1 cellular context compared by ENCODE assay signal in the genomic region with DNA sequence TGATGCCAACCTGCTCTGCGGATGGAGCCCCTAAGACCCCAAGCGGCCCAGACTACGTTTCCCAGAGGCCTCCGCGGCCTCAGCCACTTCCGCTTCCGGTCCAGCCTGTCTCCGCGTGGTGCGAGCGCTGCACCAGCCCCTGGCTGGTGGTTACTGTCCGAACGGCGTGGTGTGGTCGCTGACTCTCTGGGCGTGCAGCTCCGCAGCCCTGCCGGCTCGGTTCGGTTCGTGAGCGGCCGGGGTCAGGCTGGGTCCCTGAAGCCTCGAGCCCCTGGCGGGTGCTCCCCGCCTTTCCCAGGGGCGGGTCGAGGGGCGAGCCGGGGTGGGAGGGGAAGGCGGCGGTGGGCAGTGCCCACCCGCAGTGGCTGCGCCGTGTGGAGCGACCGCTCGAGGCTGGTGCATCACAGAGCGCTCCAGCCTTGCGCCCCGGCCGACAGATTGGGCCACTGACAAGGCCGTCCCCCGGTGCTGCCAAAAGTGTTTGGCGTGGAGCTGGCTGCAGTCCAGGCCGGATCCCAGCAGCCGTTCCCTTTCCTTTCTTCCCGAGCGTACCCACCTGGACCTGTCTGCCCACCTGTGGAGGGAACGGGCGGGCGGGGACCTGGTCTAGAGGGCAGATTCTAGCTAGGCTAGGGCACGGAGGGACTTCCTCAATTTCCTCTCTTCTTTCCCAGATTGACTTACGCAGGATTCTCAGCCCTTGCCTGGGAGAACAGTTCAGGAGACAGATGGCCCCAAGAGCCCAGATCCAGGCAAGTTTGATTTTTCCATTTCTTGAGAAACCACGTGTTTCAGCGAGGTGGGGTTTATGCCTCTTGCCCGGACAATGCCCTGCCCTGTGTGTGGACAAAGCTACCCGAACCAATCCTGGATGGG.
TF ChIP-seq lines count a peak whose summit lies in the region.

A gene (plus strand): TSS at position 116 of the 876 bp plus-strand sequence. CDS start 613 bp downstream, at position 729.

TF ChIP-seq in GM12878, 131 proteins besides CTCF, POLR2A, EP300 and RAD21 (continued from another document and continues in another):
- TF ChIP-seq ATF7 (IDR thresholded peaks at IDR 0.05; ENCODE audit: low read depth) (no peak), CBX3 (IDR thresholded peaks at IDR 0.05; ENCODE audit: borderline replicate concordance, low read depth) (no peak), MXI1 (IDR thresholded peaks at IDR 0.05; ENCODE audit: low read depth, low read length) (peak; percentile 97), SPI1 (IDR thresholded peaks at IDR 0.05; ENCODE audit: borderline replicate concordance, insufficient read depth, low read depth, low read length) (peak; percentile 63; the same call in 1 of the 2 replicates), POLR2AphosphoS5 (IDR thresholded peaks at IDR 0.05; ENCODE audit: low read length) (peak; percentile 82; the same call in 1 of the 2 replicates), RCOR1 (conservative IDR thresholded peaks at IDR 0.05; ENCODE audit: low read depth, low read length) (no peak), IKZF2 (IDR thresholded peaks at IDR 0.05) (no peak), MYB (IDR thresholded peaks at IDR 0.05; ENCODE audit: borderline replicate concordance, low read depth, low read length) (no peak), ZNF217 (IDR thresholded peaks at IDR 0.05) (no peak), IRF4 (IDR thresholded peaks at IDR 0.05; ENCODE audit: low read depth, low read length) (no peak), EZH2 (IDR thresholded peaks at IDR 0.05; ENCODE audit: borderline replicate concordance, control insufficient read depth, low read depth, low read length) (no peak), ZNF24 (IDR thresholded peaks at IDR 0.05) (no peak), RBBP5 (conservative IDR thresholded peaks at IDR 0.05) (no peak), YBX1 (IDR thresholded peaks at IDR 0.05) (no peak), SIN3A (IDR thresholded peaks at IDR 0.05; ENCODE audit: low read depth, low read length) (peak; percentile 89), TARDBP (IDR thresholded peaks at IDR 0.05; ENCODE audit: borderline replicate concordance) (peak; percentile 77; the same call in 1 of the 2 replicates), TCF12 (IDR thresholded peaks at IDR 0.05; ENCODE audit: low read depth, low read length) (no peak), SMARCA5 (IDR thresholded peaks at IDR 0.05) (no peak), NR2C1 (IDR thresholded peaks at IDR 0.05) (peak; percentile 88), GABPA (IDR thresholded peaks at IDR 0.05; ENCODE audit: low read depth) (peak; percentile 98), HDAC6 (IDR thresholded peaks at IDR 0.05; ENCODE audit: unreplicated experiment) (no peak), TCF3 (IDR thresholded peaks at IDR 0.05; ENCODE audit: borderline replicate concordance, insufficient read depth, low read depth, low read length) (0 out of 2 replicates have a peak, but pooled peaks have one; percentile 33), POU2F2 (IDR thresholded peaks at IDR 0.05; ENCODE audit: borderline replicate concordance, low read depth, low read length) (no peak), CHD1 (IDR thresholded peaks at IDR 0.05; ENCODE audit: low read depth, low read length) (no peak), HCFC1 (IDR thresholded peaks at IDR 0.05; ENCODE audit: low read length) (peak; percentile 94), RUNX3 (IDR thresholded peaks at IDR 0.05; ENCODE audit: low read length) (peak; percentile 80)
- TF ChIP-seq, protein P1, sequence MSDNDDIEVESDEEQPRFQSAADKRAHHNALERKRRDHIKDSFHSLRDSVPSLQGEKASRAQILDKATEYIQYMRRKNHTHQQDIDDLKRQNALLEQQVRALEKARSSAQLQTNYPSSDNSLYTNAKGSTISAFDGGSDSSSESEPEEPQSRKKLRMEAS (IDR thresholded peaks at IDR 0.05; ENCODE audit: low read depth, low read length) = peak; percentile 96
- TF ChIP-seq, protein P2, sequence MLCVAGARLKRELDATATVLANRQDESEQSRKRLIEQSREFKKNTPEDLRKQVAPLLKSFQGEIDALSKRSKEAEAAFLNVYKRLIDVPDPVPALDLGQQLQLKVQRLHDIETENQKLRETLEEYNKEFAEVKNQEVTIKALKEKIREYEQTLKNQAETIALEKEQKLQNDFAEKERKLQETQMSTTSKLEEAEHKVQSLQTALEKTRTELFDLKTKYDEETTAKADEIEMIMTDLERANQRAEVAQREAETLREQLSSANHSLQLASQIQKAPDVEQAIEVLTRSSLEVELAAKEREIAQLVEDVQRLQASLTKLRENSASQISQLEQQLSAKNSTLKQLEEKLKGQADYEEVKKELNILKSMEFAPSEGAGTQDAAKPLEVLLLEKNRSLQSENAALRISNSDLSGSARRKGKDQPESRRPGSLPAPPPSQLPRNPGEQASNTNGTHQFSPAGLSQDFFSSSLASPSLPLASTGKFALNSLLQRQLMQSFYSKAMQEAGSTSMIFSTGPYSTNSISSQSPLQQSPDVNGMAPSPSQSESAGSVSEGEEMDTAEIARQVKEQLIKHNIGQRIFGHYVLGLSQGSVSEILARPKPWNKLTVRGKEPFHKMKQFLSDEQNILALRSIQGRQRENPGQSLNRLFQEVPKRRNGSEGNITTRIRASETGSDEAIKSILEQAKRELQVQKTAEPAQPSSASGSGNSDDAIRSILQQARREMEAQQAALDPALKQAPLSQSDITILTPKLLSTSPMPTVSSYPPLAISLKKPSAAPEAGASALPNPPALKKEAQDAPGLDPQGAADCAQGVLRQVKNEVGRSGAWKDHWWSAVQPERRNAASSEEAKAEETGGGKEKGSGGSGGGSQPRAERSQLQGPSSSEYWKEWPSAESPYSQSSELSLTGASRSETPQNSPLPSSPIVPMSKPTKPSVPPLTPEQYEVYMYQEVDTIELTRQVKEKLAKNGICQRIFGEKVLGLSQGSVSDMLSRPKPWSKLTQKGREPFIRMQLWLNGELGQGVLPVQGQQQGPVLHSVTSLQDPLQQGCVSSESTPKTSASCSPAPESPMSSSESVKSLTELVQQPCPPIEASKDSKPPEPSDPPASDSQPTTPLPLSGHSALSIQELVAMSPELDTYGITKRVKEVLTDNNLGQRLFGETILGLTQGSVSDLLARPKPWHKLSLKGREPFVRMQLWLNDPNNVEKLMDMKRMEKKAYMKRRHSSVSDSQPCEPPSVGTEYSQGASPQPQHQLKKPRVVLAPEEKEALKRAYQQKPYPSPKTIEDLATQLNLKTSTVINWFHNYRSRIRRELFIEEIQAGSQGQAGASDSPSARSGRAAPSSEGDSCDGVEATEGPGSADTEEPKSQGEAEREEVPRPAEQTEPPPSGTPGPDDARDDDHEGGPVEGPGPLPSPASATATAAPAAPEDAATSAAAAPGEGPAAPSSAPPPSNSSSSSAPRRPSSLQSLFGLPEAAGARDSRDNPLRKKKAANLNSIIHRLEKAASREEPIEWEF (IDR thresholded peaks at IDR 0.05; ENCODE audit: insufficient replicate concordance, low read depth, low read length) = no peak
- TF ChIP-seq, protein P3, sequence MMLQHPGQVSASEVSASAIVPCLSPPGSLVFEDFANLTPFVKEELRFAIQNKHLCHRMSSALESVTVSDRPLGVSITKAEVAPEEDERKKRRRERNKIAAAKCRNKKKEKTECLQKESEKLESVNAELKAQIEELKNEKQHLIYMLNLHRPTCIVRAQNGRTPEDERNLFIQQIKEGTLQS (IDR thresholded peaks at IDR 0.05; ENCODE audit: borderline replicate concordance, extremely low read depth, low read depth, low read length) = no peak
- TF ChIP-seq, protein P4, sequence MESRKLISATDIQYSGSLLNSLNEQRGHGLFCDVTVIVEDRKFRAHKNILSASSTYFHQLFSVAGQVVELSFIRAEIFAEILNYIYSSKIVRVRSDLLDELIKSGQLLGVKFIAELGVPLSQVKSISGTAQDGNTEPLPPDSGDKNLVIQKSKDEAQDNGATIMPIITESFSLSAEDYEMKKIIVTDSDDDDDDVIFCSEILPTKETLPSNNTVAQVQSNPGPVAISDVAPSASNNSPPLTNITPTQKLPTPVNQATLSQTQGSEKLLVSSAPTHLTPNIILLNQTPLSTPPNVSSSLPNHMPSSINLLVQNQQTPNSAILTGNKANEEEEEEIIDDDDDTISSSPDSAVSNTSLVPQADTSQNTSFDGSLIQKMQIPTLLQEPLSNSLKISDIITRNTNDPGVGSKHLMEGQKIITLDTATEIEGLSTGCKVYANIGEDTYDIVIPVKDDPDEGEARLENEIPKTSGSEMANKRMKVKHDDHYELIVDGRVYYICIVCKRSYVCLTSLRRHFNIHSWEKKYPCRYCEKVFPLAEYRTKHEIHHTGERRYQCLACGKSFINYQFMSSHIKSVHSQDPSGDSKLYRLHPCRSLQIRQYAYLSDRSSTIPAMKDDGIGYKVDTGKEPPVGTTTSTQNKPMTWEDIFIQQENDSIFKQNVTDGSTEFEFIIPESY (IDR thresholded peaks at IDR 0.05) = no peak
- TF ChIP-seq, protein P5, sequence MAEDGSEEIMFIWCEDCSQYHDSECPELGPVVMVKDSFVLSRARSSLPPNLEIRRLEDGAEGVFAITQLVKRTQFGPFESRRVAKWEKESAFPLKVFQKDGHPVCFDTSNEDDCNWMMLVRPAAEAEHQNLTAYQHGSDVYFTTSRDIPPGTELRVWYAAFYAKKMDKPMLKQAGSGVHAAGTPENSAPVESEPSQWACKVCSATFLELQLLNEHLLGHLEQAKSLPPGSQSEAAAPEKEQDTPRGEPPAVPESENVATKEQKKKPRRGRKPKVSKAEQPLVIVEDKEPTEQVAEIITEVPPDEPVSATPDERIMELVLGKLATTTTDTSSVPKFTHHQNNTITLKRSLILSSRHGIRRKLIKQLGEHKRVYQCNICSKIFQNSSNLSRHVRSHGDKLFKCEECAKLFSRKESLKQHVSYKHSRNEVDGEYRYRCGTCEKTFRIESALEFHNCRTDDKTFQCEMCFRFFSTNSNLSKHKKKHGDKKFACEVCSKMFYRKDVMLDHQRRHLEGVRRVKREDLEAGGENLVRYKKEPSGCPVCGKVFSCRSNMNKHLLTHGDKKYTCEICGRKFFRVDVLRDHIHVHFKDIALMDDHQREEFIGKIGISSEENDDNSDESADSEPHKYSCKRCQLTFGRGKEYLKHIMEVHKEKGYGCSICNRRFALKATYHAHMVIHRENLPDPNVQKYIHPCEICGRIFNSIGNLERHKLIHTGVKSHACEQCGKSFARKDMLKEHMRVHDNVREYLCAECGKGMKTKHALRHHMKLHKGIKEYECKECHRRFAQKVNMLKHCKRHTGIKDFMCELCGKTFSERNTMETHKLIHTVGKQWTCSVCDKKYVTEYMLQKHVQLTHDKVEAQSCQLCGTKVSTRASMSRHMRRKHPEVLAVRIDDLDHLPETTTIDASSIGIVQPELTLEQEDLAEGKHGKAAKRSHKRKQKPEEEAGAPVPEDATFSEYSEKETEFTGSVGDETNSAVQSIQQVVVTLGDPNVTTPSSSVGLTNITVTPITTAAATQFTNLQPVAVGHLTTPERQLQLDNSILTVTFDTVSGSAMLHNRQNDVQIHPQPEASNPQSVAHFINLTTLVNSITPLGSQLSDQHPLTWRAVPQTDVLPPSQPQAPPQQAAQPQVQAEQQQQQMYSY (CRISPR knock-in tag; IDR thresholded peaks at IDR 0.05) = no peak
- TF ChIP-seq, protein P6, sequence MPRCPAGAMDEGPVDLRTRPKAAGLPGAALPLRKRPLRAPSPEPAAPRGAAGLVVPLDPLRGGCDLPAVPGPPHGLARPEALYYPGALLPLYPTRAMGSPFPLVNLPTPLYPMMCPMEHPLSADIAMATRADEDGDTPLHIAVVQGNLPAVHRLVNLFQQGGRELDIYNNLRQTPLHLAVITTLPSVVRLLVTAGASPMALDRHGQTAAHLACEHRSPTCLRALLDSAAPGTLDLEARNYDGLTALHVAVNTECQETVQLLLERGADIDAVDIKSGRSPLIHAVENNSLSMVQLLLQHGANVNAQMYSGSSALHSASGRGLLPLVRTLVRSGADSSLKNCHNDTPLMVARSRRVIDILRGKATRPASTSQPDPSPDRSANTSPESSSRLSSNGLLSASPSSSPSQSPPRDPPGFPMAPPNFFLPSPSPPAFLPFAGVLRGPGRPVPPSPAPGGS (IDR thresholded peaks at IDR 0.05; ENCODE audit: borderline replicate concordance, insufficient read depth, low read depth, low read length, poor library complexity, severe bottlenecking) = no peak
- TF ChIP-seq, protein P7, sequence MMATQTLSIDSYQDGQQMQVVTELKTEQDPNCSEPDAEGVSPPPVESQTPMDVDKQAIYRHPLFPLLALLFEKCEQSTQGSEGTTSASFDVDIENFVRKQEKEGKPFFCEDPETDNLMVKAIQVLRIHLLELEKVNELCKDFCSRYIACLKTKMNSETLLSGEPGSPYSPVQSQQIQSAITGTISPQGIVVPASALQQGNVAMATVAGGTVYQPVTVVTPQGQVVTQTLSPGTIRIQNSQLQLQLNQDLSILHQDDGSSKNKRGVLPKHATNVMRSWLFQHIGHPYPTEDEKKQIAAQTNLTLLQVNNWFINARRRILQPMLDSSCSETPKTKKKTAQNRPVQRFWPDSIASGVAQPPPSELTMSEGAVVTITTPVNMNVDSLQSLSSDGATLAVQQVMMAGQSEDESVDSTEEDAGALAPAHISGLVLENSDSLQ (IDR thresholded peaks at IDR 0.05) = 0 out of 2 replicates have a peak, but pooled peaks have one; percentile 18
- TF ChIP-seq, protein P8, sequence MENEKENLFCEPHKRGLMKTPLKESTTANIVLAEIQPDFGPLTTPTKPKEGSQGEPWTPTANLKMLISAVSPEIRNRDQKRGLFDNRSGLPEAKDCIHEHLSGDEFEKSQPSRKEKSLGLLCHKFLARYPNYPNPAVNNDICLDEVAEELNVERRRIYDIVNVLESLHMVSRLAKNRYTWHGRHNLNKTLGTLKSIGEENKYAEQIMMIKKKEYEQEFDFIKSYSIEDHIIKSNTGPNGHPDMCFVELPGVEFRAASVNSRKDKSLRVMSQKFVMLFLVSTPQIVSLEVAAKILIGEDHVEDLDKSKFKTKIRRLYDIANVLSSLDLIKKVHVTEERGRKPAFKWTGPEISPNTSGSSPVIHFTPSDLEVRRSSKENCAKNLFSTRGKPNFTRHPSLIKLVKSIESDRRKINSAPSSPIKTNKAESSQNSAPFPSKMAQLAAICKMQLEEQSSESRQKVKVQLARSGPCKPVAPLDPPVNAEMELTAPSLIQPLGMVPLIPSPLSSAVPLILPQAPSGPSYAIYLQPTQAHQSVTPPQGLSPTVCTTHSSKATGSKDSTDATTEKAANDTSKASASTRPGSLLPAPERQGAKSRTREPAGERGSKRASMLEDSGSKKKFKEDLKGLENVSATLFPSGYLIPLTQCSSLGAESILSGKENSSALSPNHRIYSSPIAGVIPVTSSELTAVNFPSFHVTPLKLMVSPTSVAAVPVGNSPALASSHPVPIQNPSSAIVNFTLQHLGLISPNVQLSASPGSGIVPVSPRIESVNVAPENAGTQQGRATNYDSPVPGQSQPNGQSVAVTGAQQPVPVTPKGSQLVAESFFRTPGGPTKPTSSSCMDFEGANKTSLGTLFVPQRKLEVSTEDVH (IDR thresholded peaks at IDR 0.05; ENCODE audit: low read depth, partially characterized antibody) = no peak
